In the genomic region with DNA sequence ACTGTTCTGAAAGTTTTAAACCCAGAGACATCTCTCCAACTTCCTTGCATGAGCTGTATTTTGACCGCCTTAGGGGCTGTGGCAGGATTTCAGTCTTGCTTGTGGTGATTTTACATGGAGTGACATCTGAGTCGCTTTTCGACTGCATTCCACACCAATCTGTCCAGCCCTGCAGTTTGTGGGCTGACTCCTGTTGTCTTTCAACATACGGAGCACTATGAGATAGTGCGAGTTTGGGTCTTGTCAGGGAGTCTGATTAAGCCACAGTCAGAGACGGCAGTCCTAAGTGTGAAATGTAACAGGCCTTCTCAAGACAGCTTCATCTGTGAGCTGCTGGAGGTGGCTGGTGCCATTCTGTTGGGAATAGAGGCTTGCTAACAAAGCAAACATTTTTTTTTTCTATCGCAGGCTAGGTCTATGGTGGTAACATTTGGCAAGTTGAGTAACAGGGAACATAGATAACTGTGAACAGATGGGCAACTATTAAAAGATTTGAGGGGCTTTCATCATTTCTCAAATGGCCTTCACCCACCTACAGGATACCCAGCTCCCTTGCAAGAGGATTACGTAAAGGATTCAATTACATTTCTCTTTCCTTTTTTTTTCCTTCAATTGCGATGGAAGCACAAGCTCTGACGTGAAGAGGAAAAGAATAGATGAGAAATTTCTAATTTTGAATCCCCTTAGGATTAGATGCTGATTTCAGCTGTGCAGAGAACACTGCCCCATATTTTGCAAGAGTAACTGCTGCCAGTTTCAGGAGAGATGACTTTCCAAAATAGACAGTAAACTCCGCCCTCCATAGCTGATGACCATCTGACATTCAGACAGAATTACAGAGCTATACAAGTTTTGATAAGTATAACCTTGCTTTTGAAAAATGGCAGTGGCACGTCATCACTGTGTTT, we compare ENCODE assay signal across 10 cellular contexts. TPM values are rescaled to one million over a fixed set of nuclear protein-coding genes. Genes with fewer than 3 reads are reported as not detected.
DNase-seq lines count a peak whose midpoint lies in the region; ATAC-seq and TF ChIP-seq lines count a peak whose summit lies in the region.
"Had no signal": no experiment of that assay in that cellular context is flagged by ENCODE, and none has a peak within 500 bp of the region (broad histone marks: within the 10 kb centered on the region; RNA-seq: fewer than 3 reads in every experiment).

No MANE protein-coding gene starts in this region.

- no peaks in the 10 kb centered on the region for H3K4me1 ChIP-seq in lower lobe of right lung

- H3K36me3 ChIP-seq in MG63 (no peaks in the 10 kb centered on the region), lower lobe of right lung (no peaks in the 10 kb centered on the region)

- no peak overlapping the region for H3K4me3 ChIP-seq in MG63
- no peak overlapping the region for H3K4me3 ChIP-seq in lower lobe of right lung

- intact Hi-C loops in lower lobe of right lung (cut with DNase I): no loop called here

- no peak for ATAC-seq in lower lobe of right lung
- no peak for ATAC-seq in GM19455 (IDR thresholded peaks at IDR 0.05; ENCODE audit: unreplicated experiment)
- ATAC-seq in HG02852 (IDR thresholded peaks at IDR 0.05; ENCODE audit: unreplicated experiment): no peak
- no peak for ATAC-seq in GM19397 (IDR thresholded peaks at IDR 0.05; ENCODE audit: unreplicated experiment)
- ATAC-seq in GM18873 (IDR thresholded peaks at IDR 0.05; ENCODE audit: low FRiP score, unreplicated experiment): no peak

- peak overlapping the region; percentile 10 for H3K27ac ChIP-seq in lower lobe of right lung
- H3K27ac ChIP-seq: C4-2B had no signal

- DNase-seq in A172 (ENCODE audit: low spot score) (peak; percentile 43), MG63 (peak; percentile 25), cerebellum (ENCODE audit: low spot score) (peak; percentile 42), lower lobe of right lung (no peak)
- DNase-seq: activated CD4-positive, alpha-beta T cell treated with anti-CD3 and anti-CD28 coated beads, Interleukin-2, amount 50 U/mL, for 48 hours had no signal

- H3K27me3 ChIP-seq in MG63 (no peaks in the 10 kb centered on the region), lower lobe of right lung (ENCODE audit: low read depth) (no peaks in the 10 kb centered on the region)

- no peak for TF ChIP-seq CTCF in lower lobe of right lung (IDR thresholded peaks at IDR 0.05)

- H3K9me3 ChIP-seq in MG63 (no peaks in the 10 kb centered on the region), lower lobe of right lung (no peaks in the 10 kb centered on the region)

RNA-seq across cellular contexts. Expression of a gene that starts 25.1 kb away (rescaled TPM):
- total RNA-seq in A172 (2014; rRNA removed; shearing (Covaris generic)): 20.2 and 27.8 TPM in 2 replicates
- total RNA-seq in MG63 (2014; rRNA removed; shearing (Covaris generic); ENCODE audit: low replicate concordance): 3.2 and 5.4 TPM in 2 replicates
- 13.8 TPM for total RNA-seq in cerebellum
- total RNA-seq in lower lobe of right lung: 4.7 TPM
